In genomic region chr16:19066988-19067348, GRCh38 we compare ENCODE assay signal across 8 cellular contexts. TPM values are rescaled to one million over a fixed set of nuclear protein-coding genes. Genes with fewer than 3 reads are reported as not detected.
DNase-seq lines count a peak whose midpoint lies in the region; ATAC-seq and TF ChIP-seq lines count a peak whose summit lies in the region.

No MANE protein-coding gene starts in this region.

- no peaks in the 10 kb centered on the region for H3K27me3 ChIP-seq in HL-60 (ENCODE audit: insufficient read depth, poor library complexity, severe bottlenecking)

- ATAC-seq in stimulated activated memory B cell treated with anti-CD40 and anti-IgM and Interleukin-4, amounts not matched to agents 10 μg/mL and 1 μg/mL and 100 μg/mL, for 72 hours, result no peak
- no peak for ATAC-seq in esophagus mucosa

- no peak overlapping the region; the same call in 1 of the 2 replicates for H3K4me3 ChIP-seq in HL-60 (replicated peaks; ENCODE audit: insufficient read depth, low read length)

- DNase-seq in HL-60 (ENCODE audit: low read depth in 1 of 2, low spot score in 1 of 2) (no peak), immature natural killer cell (no peak), GM13977 (ENCODE audit: low spot score) (no peak), NCI-H2081 treated with DMSO at 0.1 percent for 48 hours (lab: John Stamatoyannopoulos, UW) (no peak), MV-4-11 (lab: John Stamatoyannopoulos, UW) (no peak)
- no peak for DNase-seq in activated T-helper 1 cell treated with anti-CD3 and anti-CD28 coated beads, Interleukin-12 subunit alpha, Interleukin-12 subunit beta, Interleukin-2, Interleukin-4 antibody, amounts not matched to agents 30 ng/mL and 10 ng/mL and 1 ng/mL, durations not matched to agents 14 hours and 24 hours and 36 hours (ENCODE audit: low spot score)

- peak overlapping the region; percentile 100 for H3K27ac ChIP-seq in HL-60 (replicated peaks)

- peaks cover 1% of the 10 kb centered on the region for H3K27me3 Mint-ChIP-seq in activated T-helper 1 cell treated with anti-CD3 and anti-CD28 coated beads, Interleukin-12 subunit alpha, Interleukin-12 subunit beta, Interleukin-2, Interleukin-4 antibody, amounts not matched to agents 30 ng/mL and 10 ng/mL and 1 ng/mL, durations not matched to agents 14 hours and 24 hours and 36 hours (ENCODE audit: insufficient read depth)
- H3K27me3 Mint-ChIP-seq in immature natural killer cell (ENCODE audit: low read depth in 3 of 3), result peaks cover 11 to 21% (median 17%) of the 10 kb centered on the region in 3 donors
- no peaks in the 10 kb centered on the region for H3K27me3 Mint-ChIP-seq in stimulated activated memory B cell treated with anti-CD40 and anti-IgM and Interleukin-4, amounts not matched to agents 10 μg/mL and 1 μg/mL and 100 μg/mL, for 72 hours

- peak overlapping the region; percentile 98 for H3K27ac Mint-ChIP-seq in activated T-helper 1 cell treated with anti-CD3 and anti-CD28 coated beads, Interleukin-12 subunit alpha, Interleukin-12 subunit beta, Interleukin-2, Interleukin-4 antibody, amounts not matched to agents 30 ng/mL and 10 ng/mL and 1 ng/mL, durations not matched to agents 14 hours and 24 hours and 36 hours
- H3K27ac Mint-ChIP-seq in immature natural killer cell, result peak overlapping the region; percentile 95 to 99 (median 98)
- peak overlapping the region; percentile 97 for H3K27ac Mint-ChIP-seq in stimulated activated memory B cell treated with anti-CD40 and anti-IgM and Interleukin-4, amounts not matched to agents 10 μg/mL and 1 μg/mL and 100 μg/mL, for 72 hours

- H3K9me3 Mint-ChIP-seq in activated T-helper 1 cell treated with anti-CD3 and anti-CD28 coated beads, Interleukin-12 subunit alpha, Interleukin-12 subunit beta, Interleukin-2, Interleukin-4 antibody, amounts not matched to agents 30 ng/mL and 10 ng/mL and 1 ng/mL, durations not matched to agents 14 hours and 24 hours and 36 hours, result no peaks in the 10 kb centered on the region
- peaks cover 0 to 2% (median 0%) of the 10 kb centered on the region in 6 donors for H3K9me3 Mint-ChIP-seq in immature natural killer cell
- H3K9me3 Mint-ChIP-seq in stimulated activated memory B cell treated with anti-CD40 and anti-IgM and Interleukin-4, amounts not matched to agents 10 μg/mL and 1 μg/mL and 100 μg/mL, for 72 hours, result no peaks in the 10 kb centered on the region

- peaks cover 16% of the 10 kb centered on the region for H3K4me1 Mint-ChIP-seq in activated T-helper 1 cell treated with anti-CD3 and anti-CD28 coated beads, Interleukin-12 subunit alpha, Interleukin-12 subunit beta, Interleukin-2, Interleukin-4 antibody, amounts not matched to agents 30 ng/mL and 10 ng/mL and 1 ng/mL, durations not matched to agents 14 hours and 24 hours and 36 hours (ENCODE audit: low read depth)
- H3K4me1 Mint-ChIP-seq in immature natural killer cell, result peaks cover 12 to 24% of the 10 kb centered on the region in 2 donors
- H3K4me1 Mint-ChIP-seq in stimulated activated memory B cell treated with anti-CD40 and anti-IgM and Interleukin-4, amounts not matched to agents 10 μg/mL and 1 μg/mL and 100 μg/mL, for 72 hours, result peaks cover 17% of the 10 kb centered on the region

- in situ Hi-C loops in GM13977 (cut with MboI; ENCODE audit: low pct_unique_long_range_greater_than_20kb, low sequenced_read_pairs, unreplicated experiment), result no loop called here

- TF ChIP-seq CTCF in HL-60 (IDR thresholded peaks at IDR 0.05; ENCODE audit: insufficient read depth, low read length) (no peak), GM13977 (IDR thresholded peaks at IDR 0.05; ENCODE audit: extremely low read depth, insufficient read depth, missing control alignments) (no peak)

- intact Hi-C loops in activated T-helper 1 cell treated with anti-CD3 and anti-CD28 coated beads, Interleukin-12 subunit alpha, Interleukin-12 subunit beta, Interleukin-2, Interleukin-4 antibody, amounts not matched to agents 30 ng/mL and 10 ng/mL and 1 ng/mL, durations not matched to agents 14 hours and 24 hours and 36 hours (cut with micrococcal nuclease), result loop anchor here (1.0 to 5.0 kb wide), 11 partner anchors 19 to 820 kb away; partner anchors contain the start of genes ARL6IP1, CCP110, IQCK and KNOP1

- peak overlapping the region; percentile 84 for H3K4me3 Mint-ChIP-seq in activated T-helper 1 cell treated with anti-CD3 and anti-CD28 coated beads, Interleukin-12 subunit alpha, Interleukin-12 subunit beta, Interleukin-2, Interleukin-4 antibody, amounts not matched to agents 30 ng/mL and 10 ng/mL and 1 ng/mL, durations not matched to agents 14 hours and 24 hours and 36 hours
- H3K4me3 Mint-ChIP-seq in immature natural killer cell, result peak overlapping the region; percentile 92 to 97 (median 94)
- H3K4me3 Mint-ChIP-seq in stimulated activated memory B cell treated with anti-CD40 and anti-IgM and Interleukin-4, amounts not matched to agents 10 μg/mL and 1 μg/mL and 100 μg/mL, for 72 hours, result peak overlapping the region; percentile 85

- H3K36me3 Mint-ChIP-seq in activated T-helper 1 cell treated with anti-CD3 and anti-CD28 coated beads, Interleukin-12 subunit alpha, Interleukin-12 subunit beta, Interleukin-2, Interleukin-4 antibody, amounts not matched to agents 30 ng/mL and 10 ng/mL and 1 ng/mL, durations not matched to agents 14 hours and 24 hours and 36 hours (ENCODE audit: low read depth), result peaks cover 5% of the 10 kb centered on the region
- H3K36me3 Mint-ChIP-seq in immature natural killer cell, result peaks cover 0 to 4% (median 2%) of the 10 kb centered on the region in 3 donors
- peaks cover 8% of the 10 kb centered on the region for H3K36me3 Mint-ChIP-seq in stimulated activated memory B cell treated with anti-CD40 and anti-IgM and Interleukin-4, amounts not matched to agents 10 μg/mL and 1 μg/mL and 100 μg/mL, for 72 hours

RNA-seq across cellular contexts. Expression of gene COQ7, which starts 0.4 kb away (rescaled TPM):
- 17.3 and 19.6 TPM in 2 replicates for total RNA-seq in activated T-helper 1 cell treated with anti-CD3 and anti-CD28 coated beads, Interleukin-12 subunit alpha, Interleukin-12 subunit beta, Interleukin-2, Interleukin-4 antibody, amounts not matched to agents 30 ng/mL and 10 ng/mL and 1 ng/mL, durations not matched to agents 14 hours and 24 hours and 36 hours
- polyA plus RNA-seq in immature natural killer cell, result 10 to 100 TPM; 14.3 to 16.6 (median 14.8) TPM
- 12.8 TPM for total RNA-seq in esophagus mucosa

RNA-seq across cellular contexts. Expression of gene ITPRIPL2, which starts 46.8 kb away (rescaled TPM):
- 46.7 and 49.6 TPM in 2 replicates for total RNA-seq in activated T-helper 1 cell treated with anti-CD3 and anti-CD28 coated beads, Interleukin-12 subunit alpha, Interleukin-12 subunit beta, Interleukin-2, Interleukin-4 antibody, amounts not matched to agents 30 ng/mL and 10 ng/mL and 1 ng/mL, durations not matched to agents 14 hours and 24 hours and 36 hours
- polyA plus RNA-seq in immature natural killer cell, result under 1 TPM in 2 of 3 donors, not detected in 1; 0.59 to 0.90 TPM
- total RNA-seq in esophagus mucosa, result 29.2 TPM
